8 cellular contexts compared by ENCODE assay signal in genomic region chr20:44475372-44475693, GRCh38. TPM values are rescaled to one million over a fixed set of nuclear protein-coding genes. Genes with fewer than 3 reads are reported as not detected.
DNase-seq lines count a peak whose midpoint lies in the region; ATAC-seq and TF ChIP-seq lines count a peak whose summit lies in the region.

No MANE protein-coding gene starts in this region.

- peaks cover 2% of the 10 kb centered on the region; the same call in 1 of the 2 replicates for H3K36me3 ChIP-seq in PC-3 (ENCODE audit: low read depth, low read length)
- no peaks in the 10 kb centered on the region for H3K36me3 ChIP-seq in ovary

- H3K9me3 ChIP-seq in PC-3 (ENCODE audit: low read length) = no peaks in the 10 kb centered on the region
- H3K9me3 ChIP-seq in ovary = no peaks in the 10 kb centered on the region

- no peaks in the 10 kb centered on the region for H3K9me3 Mint-ChIP-seq in Calu3 (ENCODE audit: low read depth, unreplicated experiment)

- H4K20me1 ChIP-seq in PC-3 (ENCODE audit: low read length) = no peaks in the 10 kb centered on the region

- H3K27ac ChIP-seq in PC-3 (ENCODE audit: low read length) (peak overlapping the region; percentile 2), epithelial cell of prostate (peak overlapping the region; percentile 78), ovary (peak overlapping the region; percentile 80 to 91)

- H2AFZ ChIP-seq in PC-3 (ENCODE audit: low read length) = peak overlapping the region; percentile 73

- POLR2A ChIA-PET in PC-3 (lab: Charles Lee; ENCODE audit: unreplicated experiment) = interaction anchor here (0.6 to 1.3 kb wide), 3 partner anchors 18 to 46 kb away, joined by 3 to 8 read pairs (median 5); partner anchors contain the start of gene SERINC3
- POLR2A ChIA-PET in GM10248 (lab: Yijun Ruan, JAX) = interaction anchor here (0.6 kb wide), 1 partner anchor 582 kb away, joined by 3 read pairs; no protein-coding TSS in a partner anchor

- peak overlapping the region; percentile 89 for H3K9ac ChIP-seq in PC-3 (ENCODE audit: low read length)

- H3K27ac Mint-ChIP-seq in Calu3 (ENCODE audit: unreplicated experiment) = peak overlapping the region; percentile 94

- H3K27me3 Mint-ChIP-seq in Calu3 (ENCODE audit: unreplicated experiment) = no peaks in the 10 kb centered on the region

- TSS peak; percentile 77 for BruUV-seq in Calu3 (replicated peaks; lab: Mats Ljungman, UMichigan)
- BruUV-seq in PC-3 (replicated peaks; lab: Mats Ljungman, UMichigan) = TSS peak; percentile 79

- H3K27me3 ChIP-seq in PC-3 (ENCODE audit: low read length) = no peaks in the 10 kb centered on the region
- no peaks in the 10 kb centered on the region for H3K27me3 ChIP-seq in ovary

- H3K79me2 ChIP-seq in PC-3 (ENCODE audit: low read length) = peaks cover 23% of the 10 kb centered on the region

- no peak for DNase-seq in Calu3
- no peak for DNase-seq in PC-3
- no peak for DNase-seq in epithelial cell of prostate (ENCODE audit: low read depth, low spot score)
- no peak for DNase-seq in ovary
- DNase-seq in MV-4-11 (lab: John Stamatoyannopoulos, UW) = no peak
- DNase-seq in GM19238 (ENCODE audit: insufficient read length, low spot score) = no peak
- DNase-seq in GM10248 (ENCODE audit: extremely low spot score) = no peak

- H3K4me1 Mint-ChIP-seq in Calu3 (ENCODE audit: low read depth, unreplicated experiment) = peaks cover 26% of the 10 kb centered on the region

- no peak for TF ChIP-seq POLR2A in ovary (IDR thresholded peaks at IDR 0.05)

- H3F3A ChIP-seq in PC-3 (ENCODE audit: low read length, unreplicated experiment) = no peaks in the 10 kb centered on the region

- 5 to 13% (median 6%) methylated on average over 2 of the region's 2 CpGs for WGBS in ovary, 3 donors

- CTCF ChIA-PET in Calu3 (lab: Charles Lee) (interaction anchor here (0.6 to 1.6 kb wide), 7 partner anchors 56 to 258 kb away, joined by 3 to 6 read pairs (median 3); partner anchors contain the start of gene HNF4A), PC-3 (lab: Charles Lee) (interaction anchor here (0.6 kb wide), 2 partner anchors 55 to 135 kb away, joined by 4 read pairs; no protein-coding TSS in a partner anchor), GM10248 (lab: Yijun Ruan, JAX) (interaction anchor here (0.7 to 1.7 kb wide), 7 partner anchors 40 to 208 kb away, joined by 3 to 5 read pairs (median 4); no protein-coding TSS in a partner anchor)

- peaks cover 20% of the 10 kb centered on the region for H3K4me1 ChIP-seq in PC-3 (ENCODE audit: insufficient read depth, low read length)
- peaks cover 6% of the 10 kb centered on the region for H3K4me1 ChIP-seq in ovary (ENCODE audit: insufficient read depth)

- H3K4me3 Mint-ChIP-seq in Calu3 (ENCODE audit: low read depth, unreplicated experiment) = peak overlapping the region; percentile 100

- ATAC-seq in PC-3 (no peak), GM18519 (IDR thresholded peaks at IDR 0.05; ENCODE audit: low FRiP score, unreplicated experiment) (no peak)

- H3K9me2 ChIP-seq in PC-3 (replicated peaks; ENCODE audit: low read length) = no peaks in the 10 kb centered on the region

- intact Hi-C loops in Calu3 (cut with micrococcal nuclease; ENCODE audit: unreplicated experiment) = loop anchor here (2.0 kb wide), 1 partner anchor 135 kb away; no protein-coding TSS in a partner anchor
- intact Hi-C loops in PC-3 (cut with micrococcal nuclease) = loop anchor here (1.0 to 5.0 kb wide), 2 partner anchors 47 to 135 kb away; partner anchors contain the start of gene SERINC3
- intact Hi-C loops in ovary (cut with DNase I) = loop anchor here (1.0 to 10.0 kb wide), 3 partner anchors 135 to 139 kb away; no protein-coding TSS in a partner anchor

- no peak for TF ChIP-seq CTCF in Calu3 (IDR thresholded peaks at IDR 0.05; ENCODE audit: unreplicated experiment)
- no peak for TF ChIP-seq CTCF in PC-3 (conservative IDR thresholded peaks at IDR 0.05; ENCODE audit: low read depth, low read length)
- no peak for TF ChIP-seq CTCF in ovary (IDR thresholded peaks at IDR 0.05)
- TF ChIP-seq CTCF in GM10248 (IDR thresholded peaks at IDR 0.05; ENCODE audit: control extremely low read depth, extremely low read depth, low read depth, missing control alignments) = no peak

- TF ChIP-seq EP300 in ovary (IDR thresholded peaks at IDR 0.05) = no peak

- peaks cover 24% of the 10 kb centered on the region for H3K36me3 Mint-ChIP-seq in Calu3 (ENCODE audit: insufficient read depth, unreplicated experiment)

- H3K4me2 ChIP-seq in PC-3 (ENCODE audit: low read length) = peak overlapping the region; percentile 84

- H3K4me3 ChIP-seq in PC-3 (ENCODE audit: low read length) = peak overlapping the region; percentile 77
- peak overlapping the region; percentile 50 for H3K4me3 ChIP-seq in ovary

RNA-seq across cellular contexts. Expression of gene TTPAL, which starts 0.3 kb away (rescaled TPM):
- total RNA-seq in Calu3 (2022) = 39.9 and 42.2 TPM in 2 replicates
- 14.0 and 17.9 TPM in 2 replicates for total RNA-seq in PC-3 (2014; rRNA removed)
- total RNA-seq in ovary = 10 to 100 TPM in 6 of 7 donors, 1 to 10 TPM in 1; 5.6 to 25.1 (median 12.4) TPM
- polyA plus RNA-seq in ovary = 1 to 10 TPM; 3.1 to 7.4 TPM

RNA-seq across cellular contexts. Expression of gene SERINC3, which starts 46.5 kb away (rescaled TPM):
- total RNA-seq in Calu3 (2022) = 159 and 173 TPM in 2 replicates
- total RNA-seq in PC-3 (2014; rRNA removed) = 75.4 and 92.6 TPM in 2 replicates
- total RNA-seq in ovary = 100 to 1,000 TPM in 1 of 7 donors, 10 to 100 TPM in 6; 52.1 to 113 (median 90.1) TPM
- 100 to 1,000 TPM in 1 of 2 donors, 10 to 100 TPM in 1; 69.4 to 171 TPM for polyA plus RNA-seq in ovary

Comparison
In these comparisons a context has a peak if more than half of its experiments do, and no peak if none do; other contexts are left out.
1. H3K27ac ChIP-seq: peak in every context shown above with its lines; median percentile 86 in ovary; 78 in epithelial cell of prostate; 2 in PC-3.